9 cellular contexts compared by ENCODE assay signal in the genomic region with DNA sequence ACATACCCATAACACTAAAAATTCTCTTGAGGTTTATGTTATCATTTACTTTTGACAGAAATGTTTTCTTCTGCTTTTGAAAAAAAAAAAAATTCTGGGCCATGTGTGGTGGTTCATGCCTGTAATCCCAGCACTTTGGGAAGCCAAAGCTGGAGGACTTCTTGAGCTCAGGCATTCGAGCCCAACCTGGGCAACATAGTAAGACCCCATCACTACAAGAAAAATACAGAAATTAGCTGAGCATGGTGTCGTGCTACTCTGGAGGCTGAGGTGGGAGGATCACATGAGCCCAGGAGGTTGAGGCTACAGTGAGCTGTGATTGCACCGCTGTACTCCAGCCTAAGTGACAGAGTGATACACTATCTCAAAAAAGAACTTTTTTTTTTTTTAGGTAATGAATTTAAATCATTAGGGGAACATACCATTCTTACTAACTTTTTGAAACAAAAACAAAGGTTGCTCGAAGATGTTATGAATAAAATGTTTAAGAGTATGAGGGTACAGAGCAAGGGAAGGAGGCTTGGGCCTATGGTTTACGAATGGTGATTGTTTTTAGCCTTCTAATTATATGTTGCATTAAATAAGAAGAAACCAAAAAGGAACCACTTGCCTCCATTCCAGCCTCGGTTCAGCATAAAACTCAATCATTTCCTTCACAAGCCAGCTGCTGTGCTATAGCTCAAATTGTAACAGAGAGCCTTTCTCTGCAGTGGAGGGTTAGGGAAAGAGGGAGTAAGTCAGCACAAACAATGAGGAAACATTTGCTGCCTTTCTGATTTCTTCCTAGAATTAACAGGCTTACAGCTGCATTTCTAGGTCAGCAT.
DNase-seq lines count a peak whose midpoint lies in the region; ATAC-seq, FAIRE-seq and TF ChIP-seq lines count a peak whose summit lies in the region.
"Had no signal": no experiment of that assay in that cellular context is flagged by ENCODE, and none has a peak within 500 bp of the region (broad histone marks: within the 10 kb centered on the region; RNA-seq: fewer than 3 reads in every experiment).

No MANE protein-coding gene starts in this region.

- H3K9ac ChIP-seq in SK-N-MC (ENCODE audit: insufficient read length) = peak overlapping the region; percentile 83

- FAIRE-seq in A549 (lab: Jason Lieb, UNC) = no peak

- H3K4me3 Mint-ChIP-seq in activated CD4-positive, alpha-beta T cell treated with anti-CD3 and anti-CD28 coated beads for 36 hours = no peak overlapping the region
- H3K4me3 Mint-ChIP-seq: activated naive CD4-positive, alpha-beta T cell treated with anti-CD3 and anti-CD28 coated beads for 36 hours had no signal

- no peaks in the 10 kb centered on the region for H3K9me3 Mint-ChIP-seq in activated CD4-positive, alpha-beta T cell treated with anti-CD3 and anti-CD28 coated beads for 36 hours (ENCODE audit: low read depth)
- H3K9me3 Mint-ChIP-seq: activated naive CD4-positive, alpha-beta T cell treated with anti-CD3 and anti-CD28 coated beads for 36 hours had no signal

- H3K36me3 ChIP-seq in SK-N-MC (ENCODE audit: insufficient read depth, low read length) (no peaks in the 10 kb centered on the region), neuron (ENCODE audit: insufficient read depth, low read length) (no peaks in the 10 kb centered on the region), H7 (replicated peaks; ENCODE audit: control insufficient read depth, insufficient read depth, low read length) (no peaks in the 10 kb centered on the region)

- DNase-seq in A549 (ENCODE audit: low read depth in 1 of 2, low spot score in 1 of 2) = no peak
- no peak for DNase-seq in SK-N-MC (ENCODE audit: low read depth, low spot score)
- DNase-seq in foreskin keratinocyte = no peak
- no peak for DNase-seq in lower leg skin (ENCODE audit: low spot score in 2 of 2)
- DNase-seq in putamen (ENCODE audit: low spot score) = no peak
- no peak for DNase-seq in H7
- no peak for DNase-seq in activated CD4-positive, alpha-beta T cell treated with anti-CD3 and anti-CD28 coated beads for 36 hours
- DNase-seq: activated naive CD4-positive, alpha-beta T cell treated with anti-CD3 and anti-CD28 coated beads for 36 hours had no signal

- H3K4me1 Mint-ChIP-seq in activated CD4-positive, alpha-beta T cell treated with anti-CD3 and anti-CD28 coated beads for 36 hours = peaks cover 4% of the 10 kb centered on the region

- TF ChIP-seq RAD21 in A549 (conservative IDR thresholded peaks at IDR 0.05 in 1 of 2, IDR thresholded peaks at IDR 0.05 in 1 of 2) = no peak

- H3K36me3 Mint-ChIP-seq in activated CD4-positive, alpha-beta T cell treated with anti-CD3 and anti-CD28 coated beads for 36 hours (ENCODE audit: low read depth) = no peaks in the 10 kb centered on the region

- H3K27ac Mint-ChIP-seq in activated CD4-positive, alpha-beta T cell treated with anti-CD3 and anti-CD28 coated beads for 36 hours = no peak overlapping the region
- H3K27ac Mint-ChIP-seq: activated naive CD4-positive, alpha-beta T cell treated with anti-CD3 and anti-CD28 coated beads for 36 hours had no signal

- peak overlapping the region; percentile 74 for H3K4me2 ChIP-seq in A549

- ATAC-seq in A549 (peak in 1 of 2 experiments; percentile 20; a peak in 1 of 6 replicates), foreskin keratinocyte (no peak)
- ATAC-seq in activated CD4-positive, alpha-beta T cell treated with anti-CD3 and anti-CD28 coated beads for 36 hours = no peak

- intact Hi-C loops in lower leg skin (cut with DNase I; ENCODE audit: low total_unique reads) = no loop called here
- intact Hi-C loops in activated CD4-positive, alpha-beta T cell treated with anti-CD3 and anti-CD28 coated beads for 36 hours (cut with DNase I, micrococcal nuclease) = no loop called here

- H3K4me3 ChIP-seq in A549 = no peak overlapping the region; the same call in 2 of the 3 replicates
- H3K4me3 ChIP-seq in SK-N-MC = peak overlapping the region; percentile 79
- H3K4me3 ChIP-seq in neuron (ENCODE audit: low read length) = peak overlapping the region; percentile 21
- no peak overlapping the region for H3K4me3 ChIP-seq in lower leg skin (ENCODE audit: low read depth, poor library complexity, severe bottlenecking)
- H3K4me3 ChIP-seq in H7 (ENCODE audit: insufficient read depth, low read depth, low read length) = no peak overlapping the region

- H3K27me3 ChIP-seq in foreskin keratinocyte = no peaks in the 10 kb centered on the region
- H3K27me3 ChIP-seq in neuron (ENCODE audit: insufficient read depth, low read length) = no peaks in the 10 kb centered on the region
- no peaks in the 10 kb centered on the region for H3K27me3 ChIP-seq in H7 (ENCODE audit: control insufficient read depth, insufficient read depth, low read length)

- H3K4me1 ChIP-seq in A549 (peaks cover 54% of the 10 kb centered on the region), foreskin keratinocyte (peaks cover 52% of the 10 kb centered on the region), neuron (ENCODE audit: insufficient read depth, low read length) (peaks cover 18% of the 10 kb centered on the region)

- no peak for TF ChIP-seq EP300 in A549 (IDR thresholded peaks at IDR 0.05)

- no peaks in the 10 kb centered on the region for H3K27me3 Mint-ChIP-seq in activated CD4-positive, alpha-beta T cell treated with anti-CD3 and anti-CD28 coated beads for 36 hours

- peak overlapping the region; percentile 52 for H2AFZ ChIP-seq in neuron (ENCODE audit: low read depth, low read length)

- no peak for TF ChIP-seq POLR2A in A549 (IDR thresholded peaks at IDR 0.05; ENCODE audit: low read length)
- TF ChIP-seq POLR2A in lower leg skin (IDR thresholded peaks at IDR 0.05) = no peak

- TF ChIP-seq CTCF in A549 (IDR thresholded peaks at IDR 0.05) = no peak
- TF ChIP-seq CTCF in foreskin keratinocyte (conservative IDR thresholded peaks at IDR 0.05) = no peak
- no peak for TF ChIP-seq CTCF in lower leg skin (IDR thresholded peaks at IDR 0.05)

- 70% methylated on average over 6 of the region's 6 CpGs for WGBS in A549 (ENCODE audit: missing lambda C conversion rate)
- WGBS in lower leg skin, 2 donors = 56 to 63% methylated on average over 6 of the region's 6 CpGs

- H3K9me3 ChIP-seq in A549 (no peaks in the 10 kb centered on the region), SK-N-MC (ENCODE audit: low read depth, low read length) (no peaks in the 10 kb centered on the region), neuron (ENCODE audit: low read length) (no peaks in the 10 kb centered on the region)

- POLR2A ChIA-PET in A549 (lab: Yijun Ruan, JAX) = interaction anchor here (0.5 to 2.0 kb wide), 2 partner anchors 15 to 18 kb away, joined by 3 to 7 read pairs; no protein-coding TSS in a partner anchor
- POLR2A ChIA-PET in activated CD4-positive, alpha-beta T cell treated with anti-CD3 and anti-CD28 coated beads for 36 hours (lab: Charles Lee) = no interaction called here

- CTCF ChIA-PET in A549 (lab: Yijun Ruan, JAX) = interaction anchor here (0.6 to 2.5 kb wide), 14 partner anchors 11 to 189 kb away, joined by 3 to 14 read pairs (median 3); no protein-coding TSS in a partner anchor
- CTCF ChIA-PET in activated CD4-positive, alpha-beta T cell treated with anti-CD3 and anti-CD28 coated beads for 36 hours (lab: Charles Lee) = interaction anchor here (0.7 kb wide), 1 partner anchor 155 kb away, joined by 3 read pairs; no protein-coding TSS in a partner anchor

- H3K27ac ChIP-seq in A549 (peak overlapping the region; percentile 78 to 82), SK-N-MC (peak overlapping the region; percentile 100), foreskin keratinocyte (peak overlapping the region; percentile 58)

TF ChIP-seq in A549, 52 proteins besides CTCF, POLR2A, EP300 and RAD21:
- TF ChIP-seq HOXB13 (CRISPR knock-in tag; IDR thresholded peaks at IDR 0.05; ENCODE audit: low read depth) = no peak
- no peak for TF ChIP-seq RNF2 (IDR thresholded peaks at IDR 0.05; ENCODE audit: borderline replicate concordance, low read depth)
- no peak for TF ChIP-seq CHD4 (IDR thresholded peaks at IDR 0.05; ENCODE audit: borderline replicate concordance)
- TF ChIP-seq FOSL2 (IDR thresholded peaks at IDR 0.05) = no peak
- TF ChIP-seq FOSL2 (CRISPR knock-in tag; IDR thresholded peaks at IDR 0.05) = no peak
- TF ChIP-seq RARB (CRISPR knock-in tag; IDR thresholded peaks at IDR 0.05) = no peak
- no peak for TF ChIP-seq EHMT2 (IDR thresholded peaks at IDR 0.05; ENCODE audit: low read depth)
- TF ChIP-seq CBX2 (IDR thresholded peaks at IDR 0.05; ENCODE audit: borderline replicate concordance, low read depth) = no peak
- no peak for TF ChIP-seq GATA3 (IDR thresholded peaks at IDR 0.05; ENCODE audit: borderline replicate concordance)
- TF ChIP-seq ZC3H11A (IDR thresholded peaks at IDR 0.05) = no peak
- no peak for TF ChIP-seq NFE2L2 (conservative IDR thresholded peaks at IDR 0.05; ENCODE audit: low read length)
- TF ChIP-seq, protein P1, sequence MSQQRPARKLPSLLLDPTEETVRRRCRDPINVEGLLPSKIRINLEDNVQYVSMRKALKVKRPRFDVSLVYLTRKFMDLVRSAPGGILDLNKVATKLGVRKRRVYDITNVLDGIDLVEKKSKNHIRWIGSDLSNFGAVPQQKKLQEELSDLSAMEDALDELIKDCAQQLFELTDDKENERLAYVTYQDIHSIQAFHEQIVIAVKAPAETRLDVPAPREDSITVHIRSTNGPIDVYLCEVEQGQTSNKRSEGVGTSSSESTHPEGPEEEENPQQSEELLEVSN (IDR thresholded peaks at IDR 0.05; ENCODE audit: borderline replicate concordance, low read depth) = no peak
- TF ChIP-seq FOXS1 (CRISPR knock-in tag; IDR thresholded peaks at IDR 0.05) = no peak
- no peak for TF ChIP-seq FOSB (CRISPR knock-in tag; IDR thresholded peaks at IDR 0.05)
- TF ChIP-seq HEYL (CRISPR knock-in tag; IDR thresholded peaks at IDR 0.05) = no peak
- TF ChIP-seq SREBF2 (IDR thresholded peaks at IDR 0.05) = no peak
- TF ChIP-seq ZSCAN20 (CRISPR knock-in tag; IDR thresholded peaks at IDR 0.05) = no peak
- no peak for TF ChIP-seq HDAC2 (IDR thresholded peaks at IDR 0.05)

Comparison
In these comparisons a context has a peak if more than half of its experiments do, and no peak if none do; other contexts are left out.
1. H3K4me3 ChIP-seq: peak in SK-N-MC (single experiment) and neuron (single experiment); none in A549 (single experiment), lower leg skin (single experiment) and H7 (single experiment).
2. Peak in every context shown above with its lines, with median percentiles within 50 percentile points of each other: H3K27ac ChIP-seq.